ENCODE assay signal across 8 cellular contexts in genomic region chr17:45051720-45052051, GRCh38. TPM values are rescaled to one million over a fixed set of nuclear protein-coding genes. Genes with fewer than 3 reads are reported as not detected.
A peak's percentile ranks its signal among the peaks of the same experiment; 100 is the strongest.
DNase-seq lines count a peak whose midpoint lies in the region; ATAC-seq and TF ChIP-seq lines count a peak whose summit lies in the region.
"Not testable (repeated sequence)": the region's sequence is repeated elsewhere in the genome, so short reads cannot be mapped to it uniquely, and the experiment has no call there.

No MANE protein-coding gene starts in this region.

- TF ChIP-seq CTCF in C4-2B (conservative IDR thresholded peaks at IDR 0.05); LNCaP clone FGC (IDR thresholded peaks at IDR 0.05; ENCODE audit: control insufficient read depth, extremely low read depth, insufficient read depth); ascending aorta (IDR thresholded peaks at IDR 0.05); left lung (IDR thresholded peaks at IDR 0.05); psoas muscle (IDR thresholded peaks at IDR 0.05); tibial nerve (IDR thresholded peaks at IDR 0.05): not testable (repeated sequence)
- TF ChIP-seq CTCF in endothelial cell (IDR thresholded peaks at IDR 0.05; ENCODE audit: unreplicated experiment): peak; percentile 5

- peaks cover 8 to 17% of the 10 kb centered on the region in 2 donors for H3K4me1 ChIP-seq in ascending aorta
- H3K4me1 ChIP-seq in left lung: peaks cover 9 to 34% of the 10 kb centered on the region in 2 donors
- peaks cover 21% of the 10 kb centered on the region for H3K4me1 ChIP-seq in psoas muscle
- peaks cover 0 to 33% (median 16%) of the 10 kb centered on the region in 4 donors for H3K4me1 ChIP-seq in tibial nerve

- TF ChIP-seq POLR2A in tibial nerve (IDR thresholded peaks at IDR 0.05): not testable (repeated sequence)

- 0% methylated on average over 1 of the region's 54 CpGs; no CpG with 5 or more reads in 2 of the 3 donors for WGBS in psoas muscle, 3 donors
- no CpG with 5 or more reads among the region's 54 CpGs for WGBS in tibial nerve, 2 donors

- intact Hi-C loops in ascending aorta (cut with DNase I) (loop anchor here (1.0 to 2.0 kb wide), 4 partner anchors 10 to 266 kb away; partner anchors contain the start of genes MAP3K14, NMT1 and PLCD3), psoas muscle (cut with DNase I) (loop anchor here in 1 of 2 donors (5.0 kb wide), 2 partner anchors 46 to 81 kb away; partner anchors contain the start of gene PLCD3)
- intact Hi-C loops in left lung (cut with DNase I): not testable (repeated sequence)

- H3K27ac Mint-ChIP-seq in T-helper 17 cell; endothelial cell (ENCODE audit: unreplicated experiment): not testable (repeated sequence)

- H3K4me3 ChIP-seq in LNCaP clone FGC (ENCODE audit: low read depth, low read length): peak overlapping the region; percentile 60
- H3K4me3 ChIP-seq in ascending aorta: peak overlapping the region in 1 of 2 donors; percentile 63
- H3K4me3 ChIP-seq in left lung: peak overlapping the region; percentile 32 to 64
- H3K4me3 ChIP-seq in psoas muscle: peak overlapping the region; percentile 90
- H3K4me3 ChIP-seq in tibial nerve: peak overlapping the region; percentile 32 to 68 (median 46)

- not testable (repeated sequence) for H3K36me3 Mint-ChIP-seq in T-helper 17 cell (ENCODE audit: low read depth); endothelial cell (ENCODE audit: low read depth, unreplicated experiment)

- not testable (repeated sequence) for H3K9me3 Mint-ChIP-seq in endothelial cell (ENCODE audit: unreplicated experiment)

- H3K36me3 ChIP-seq in ascending aorta; left lung; psoas muscle (ENCODE audit: insufficient read depth in 1 of 2, low read depth in 1 of 2); tibial nerve: not testable (repeated sequence)

- H3K9me3 ChIP-seq in T-helper 17 cell (ENCODE audit: control insufficient read depth, low read length, poor library complexity, severe bottlenecking); ascending aorta; left lung; psoas muscle; tibial nerve: not testable (repeated sequence)

- not testable (repeated sequence) for ATAC-seq in T-helper 17 cell, left lung, psoas muscle

- H3K27me3 Mint-ChIP-seq in T-helper 17 cell; endothelial cell (ENCODE audit: unreplicated experiment): not testable (repeated sequence)

- H3K4me1 Mint-ChIP-seq in T-helper 17 cell (peaks cover 23% of the 10 kb centered on the region), endothelial cell (ENCODE audit: unreplicated experiment) (peaks cover 11% of the 10 kb centered on the region)

- not testable (repeated sequence) for DNase-seq in LNCaP clone FGC (ENCODE audit: low read depth); T-helper 17 cell; ascending aorta (ENCODE audit: low spot score in 2 of 2); endothelial cell (ENCODE audit: low spot score); left lung; psoas muscle; tibial nerve (ENCODE audit: low spot score in 2 of 2)

- H3K4me3 Mint-ChIP-seq in T-helper 17 cell: peak overlapping the region; percentile 94
- not testable (repeated sequence) for H3K4me3 Mint-ChIP-seq in endothelial cell (ENCODE audit: unreplicated experiment)

- not testable (repeated sequence) for H3K27me3 ChIP-seq in ascending aorta; left lung; psoas muscle (ENCODE audit: insufficient read depth in 3 of 3, low read length in 2 of 3); tibial nerve

- H3K27ac ChIP-seq in C4-2B: peak overlapping the region; percentile 73
- peak overlapping the region; percentile 72 to 85 for H3K27ac ChIP-seq in ascending aorta
- H3K27ac ChIP-seq in left lung: peak overlapping the region in 1 of 2 donors; percentile 93
- H3K27ac ChIP-seq in psoas muscle: peak overlapping the region; percentile 87
- H3K27ac ChIP-seq in tibial nerve: peak overlapping the region in 2 of 4 donors; percentile 85 to 92

- TF ChIP-seq EP300 in tibial nerve (IDR thresholded peaks at IDR 0.05): not testable (repeated sequence)

RNA-seq across cellular contexts. Expression of gene DCAKD, which starts 0.3 kb away (rescaled TPM):
- 10 to 100 TPM; 13.5 to 20.3 TPM for total RNA-seq in T-helper 17 cell
- total RNA-seq in ascending aorta: 5.0 TPM
- 29.2 TPM for total RNA-seq in endothelial cell (ENCODE audit: unreplicated experiment)
- 10 to 100 TPM; 20.5 to 30.8 TPM for total RNA-seq in left lung
- total RNA-seq in psoas muscle: 10 to 100 TPM in 3 of 4 donors, 1 to 10 TPM in 1; 6.9 to 13.5 (median 11.0) TPM
- 10 to 100 TPM in 1 of 3 donors, 1 to 10 TPM in 2; 6.4 to 14.2 (median 8.4) TPM for polyA plus RNA-seq in psoas muscle
- 10 to 100 TPM; 47.7 to 53.2 (median 49.5) TPM for total RNA-seq in tibial nerve

RNA-seq across cellular contexts. Expression of gene NMT1, which starts 9.4 kb away (rescaled TPM):
- total RNA-seq in T-helper 17 cell (10 to 100 TPM; 78.2 to 85.9 TPM), ascending aorta (89.7 TPM), endothelial cell (ENCODE audit: unreplicated experiment) (85.8 TPM), left lung (100 to 1,000 TPM; 123 to 129 TPM), psoas muscle (100 to 1,000 TPM in 2 of 4 donors, 10 to 100 TPM in 2; 73.3 to 164 (median 93.1) TPM), tibial nerve (10 to 100 TPM; 63.2 to 97.9 (median 80.1) TPM)
- polyA plus RNA-seq in psoas muscle: 10 to 100 TPM; 58.0 to 79.7 (median 68.3) TPM
